27 cellular contexts compared by ENCODE assay signal in genomic region chr3:143771939-143772338, GRCh38.
"Had no signal": no experiment of that assay in that cellular context is flagged by ENCODE, and none has a peak within 500 bp of the region (broad histone marks: within the 10 kb centered on the region; RNA-seq: fewer than 3 reads in every experiment).

No MANE protein-coding gene starts in this region.

- H3K4me3 Mint-ChIP-seq: activated CD8-positive, alpha-beta T cell treated with anti-CD3 and anti-CD28 coated beads, Interleukin-2, amount 10 ng/mL, durations not matched to agents 7 days and 5 days; activated naive CD8-positive, alpha-beta T cell treated with anti-CD3 and anti-CD28 coated beads, Interleukin-2, amount 10 ng/mL, durations not matched to agents 7 days and 5 days had no signal

- DNase-seq: activated CD4-positive, alpha-beta T cell treated with anti-CD3 and anti-CD28 coated beads for 48 hours; activated CD4-positive, alpha-beta T cell treated with anti-CD3 and anti-CD28 coated beads, Interleukin-2, amount 50 U/mL, for 4 hours; activated CD8-positive, alpha-beta memory T cell treated with anti-CD3 and anti-CD28 coated beads, Interleukin-2, amount 50 U/mL, for 48 hours; activated CD8-positive, alpha-beta T cell treated with anti-CD3 and anti-CD28 coated beads, Interleukin-2, amount 10 ng/mL, durations not matched to agents 7 days and 5 days; activated naive CD4-positive, alpha-beta T cell treated with anti-CD3 and anti-CD28 coated beads, Interleukin-2, amount 50 U/mL, for 16 hours; activated naive CD8-positive, alpha-beta T cell treated with anti-CD3 and anti-CD28 coated beads, Interleukin-2, amount 10 ng/mL, durations not matched to agents 7 days and 5 days; activated T-cell treated with anti-CD3 and anti-CD28 coated beads, Interleukin-2, amount 50 U/mL, for 1 hour; aorta; cerebellar nuclear complex; Karpas-422; MM.1S; NCI-H1105; NCI-H1436; NCI-H1694 treated with DMSO at 0.1 percent for 48 hours; NCI-H2029 treated with DMSO at 0.1 percent for 48 hours; NCI-H446 treated with DMSO at 0.1 percent for 48 hours; NCI-H524 treated with DMSO at 0.1 percent for 48 hours; NCI-H774; NK-92 treated with Interleukin-12 subunit alpha and Interleukin-12 subunit beta, amount 100 ng/mL, for 24 hours; OCI-M1; Right ventricle myocardium superior; SJCRH30; SK-N-SH; T-helper 1 cell had no signal

- H3K4me1 Mint-ChIP-seq: activated naive CD8-positive, alpha-beta T cell treated with anti-CD3 and anti-CD28 coated beads, Interleukin-2, amount 10 ng/mL, durations not matched to agents 7 days and 5 days had no signal

- H3K27ac Mint-ChIP-seq: activated CD8-positive, alpha-beta T cell treated with anti-CD3 and anti-CD28 coated beads, Interleukin-2, amount 10 ng/mL, durations not matched to agents 7 days and 5 days; activated naive CD8-positive, alpha-beta T cell treated with anti-CD3 and anti-CD28 coated beads, Interleukin-2, amount 10 ng/mL, durations not matched to agents 7 days and 5 days had no signal

- H3K9me3 ChIP-seq: SJCRH30, SK-N-SH had no signal

- H3K36me3 Mint-ChIP-seq: activated naive CD8-positive, alpha-beta T cell treated with anti-CD3 and anti-CD28 coated beads, Interleukin-2, amount 10 ng/mL, durations not matched to agents 7 days and 5 days had no signal

- H3K27me3 Mint-ChIP-seq: activated naive CD8-positive, alpha-beta T cell treated with anti-CD3 and anti-CD28 coated beads, Interleukin-2, amount 10 ng/mL, durations not matched to agents 7 days and 5 days had no signal

- H3K4me1 ChIP-seq: SJCRH30 had no signal

- FAIRE-seq: K562 had no signal

- H3K36me3 ChIP-seq: SJCRH30 had no signal

- H3K4me3 ChIP-seq: K562, SJCRH30 had no signal

- H3K27ac ChIP-seq: RWPE1, SJCRH30 had no signal

- ATAC-seq: activated CD8-positive, alpha-beta T cell treated with anti-CD3 and anti-CD28 coated beads, Interleukin-2, amount 10 ng/mL, durations not matched to agents 7 days and 5 days; K562; Panc1 had no signal

- H3K9me3 Mint-ChIP-seq: activated naive CD8-positive, alpha-beta T cell treated with anti-CD3 and anti-CD28 coated beads, Interleukin-2, amount 10 ng/mL, durations not matched to agents 7 days and 5 days had no signal
